1 cellular context compared by ENCODE assay signal in the genomic region with DNA sequence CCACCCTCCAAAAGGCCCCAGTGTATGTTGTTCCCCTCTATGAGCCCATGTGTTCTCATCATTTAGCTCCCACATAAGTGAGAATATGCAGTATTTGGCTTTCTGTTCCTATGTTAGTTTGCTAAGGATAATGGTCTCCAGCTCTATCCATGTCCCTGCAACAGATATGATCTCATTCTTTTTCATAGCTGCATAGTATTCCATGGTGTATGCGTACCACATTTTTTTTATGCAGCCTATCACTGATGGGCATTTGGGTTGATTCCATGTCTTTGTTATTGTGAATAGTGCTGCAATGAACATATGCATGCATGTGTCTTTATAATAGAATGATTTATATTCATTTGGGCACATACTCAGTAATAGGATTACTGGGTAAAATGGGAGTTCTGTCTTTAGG.
A peak's percentile ranks its signal among the peaks of the same experiment; 100 is the strongest.
TF ChIP-seq lines count a peak whose summit lies in the region.

No MANE protein-coding gene starts in this region.

TF ChIP-seq in HEK293, 187 proteins besides CTCF, POLR2A, EP300 and RAD21:
- TF ChIP-seq, protein P1, sequence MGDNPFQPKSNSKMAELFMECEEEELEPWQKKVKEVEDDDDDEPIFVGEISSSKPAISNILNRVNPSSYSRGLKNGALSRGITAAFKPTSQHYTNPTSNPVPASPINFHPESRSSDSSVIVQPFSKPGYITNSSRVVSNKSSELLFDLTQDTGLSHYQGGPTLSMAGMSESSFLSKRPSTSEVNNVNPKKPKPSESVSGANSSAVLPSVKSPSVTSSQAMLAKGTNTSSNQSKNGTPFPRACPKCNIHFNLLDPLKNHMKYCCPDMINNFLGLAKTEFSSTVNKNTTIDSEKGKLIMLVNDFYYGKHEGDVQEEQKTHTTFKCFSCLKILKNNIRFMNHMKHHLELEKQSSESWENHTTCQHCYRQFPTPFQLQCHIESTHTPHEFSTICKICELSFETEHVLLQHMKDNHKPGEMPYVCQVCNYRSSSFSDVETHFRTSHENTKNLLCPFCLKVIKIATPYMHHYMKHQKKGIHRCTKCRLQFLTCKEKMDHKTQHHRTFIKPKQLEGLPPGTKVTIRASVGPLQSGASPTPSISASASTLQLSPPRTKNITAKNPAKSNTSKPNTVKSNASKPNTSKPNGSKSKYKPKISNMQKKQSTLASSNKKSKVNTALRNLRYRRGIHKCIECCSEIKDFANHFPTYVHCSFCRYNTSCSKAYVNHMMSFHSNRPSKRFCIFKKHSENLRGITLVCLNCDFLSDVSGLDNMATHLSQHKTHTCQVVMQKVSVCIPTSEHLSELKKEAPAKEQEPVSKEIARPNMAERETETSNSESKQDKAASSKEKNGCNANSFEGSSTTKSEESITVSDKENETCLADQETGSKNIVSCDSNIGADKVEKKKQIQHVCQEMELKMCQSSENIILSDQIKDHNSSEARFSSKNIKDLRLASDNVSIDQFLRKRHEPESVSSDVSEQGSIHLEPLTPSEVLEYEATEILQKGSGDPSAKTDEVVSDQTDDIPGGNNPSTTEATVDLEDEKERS (tag by site-specific recombination; IDR thresholded peaks at IDR 0.05) = 0 out of 2 replicates have a peak, but pooled peaks have one; percentile 28
- peak; percentile 78 for TF ChIP-seq ZNF146 (tag by site-specific recombination; IDR thresholded peaks at IDR 0.05)
